ENCODE assay signal across 16 cellular contexts in the genomic region with DNA sequence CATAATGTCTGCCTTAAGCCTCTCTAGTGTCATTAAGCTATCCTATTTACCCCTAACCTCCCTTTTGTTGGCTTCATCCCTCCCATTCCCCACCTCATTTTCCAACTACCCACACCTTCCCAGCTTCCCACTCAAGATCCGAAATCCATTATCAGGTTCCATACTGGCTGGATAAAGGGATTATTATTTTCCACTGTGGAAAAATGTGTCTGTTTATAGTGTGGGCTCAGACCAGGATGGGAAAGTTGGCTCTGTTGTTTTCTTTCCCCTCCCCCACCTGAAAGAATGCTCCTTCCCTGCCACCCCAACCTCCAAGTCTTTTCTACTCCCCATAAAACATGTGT. TPM values are rescaled to one million over a fixed set of nuclear protein-coding genes. Genes with fewer than 3 reads are reported as not detected.
A peak's percentile ranks its signal among the peaks of the same experiment; 100 is the strongest.
DNase-seq lines count a peak whose midpoint lies in the region; ATAC-seq and TF ChIP-seq lines count a peak whose summit lies in the region.
"Had no signal": no experiment of that assay in that cellular context is flagged by ENCODE, and none has a peak within 500 bp of the region (broad histone marks: within the 10 kb centered on the region; RNA-seq: fewer than 3 reads in every experiment).

No MANE protein-coding gene starts in this region.

- peaks cover 44% of the 10 kb centered on the region for H3K36me3 Mint-ChIP-seq in T-helper 1 cell treated with Interleukin-12 subunit alpha and Interleukin-12 subunit beta and Interleukin-4 antibody, amounts not matched to agents 30 μg/mL and 1 μg/mL, for 36 hours (ENCODE audit: low read depth)

- peak overlapping the region; percentile 86 for H3K27ac Mint-ChIP-seq in T-helper 1 cell treated with Interleukin-12 subunit alpha and Interleukin-12 subunit beta and Interleukin-4 antibody, amounts not matched to agents 30 μg/mL and 1 μg/mL, for 36 hours

- in situ Hi-C loops in Panc1 (cut with HindIII; ENCODE audit: low pct_unique_long_range_greater_than_20kb, low sequenced_read_pairs): no loop called here

- H3K9ac ChIP-seq in skeletal muscle tissue (ENCODE audit: low read depth in 1 of 3, low read length in 3 of 3): no peak overlapping the region

- DNase-seq in T-helper 1 cell (no peak), Panc1 (ENCODE audit: low read depth, low spot score) (no peak), epithelial cell of prostate (ENCODE audit: low read depth, low spot score) (no peak), medulla oblongata (ENCODE audit: extremely low spot score) (no peak), NCI-H69 (lab: John Stamatoyannopoulos, UW) (no peak)
- DNase-seq: 8988T; activated CD4-positive, alpha-beta T cell treated with anti-CD3 and anti-CD28 coated beads, Interleukin-2, amount 50 U/mL, for 48 hours; activated gamma-delta T cell treated with Interleukin-2 at 50 U/mL for 16 hours; C1 segment of cervical spinal cord; hypothalamus; NCI-H146; SIG-M5; T1000 had no signal

- no peaks in the 10 kb centered on the region for H3K9me3 ChIP-seq in Panc1 (ENCODE audit: control insufficient read depth, insufficient read depth, low read depth, low read length)
- no peaks in the 10 kb centered on the region for H3K9me3 ChIP-seq in skeletal muscle tissue (ENCODE audit: control insufficient read depth in 3 of 3, low read length in 3 of 3)

- H3K4me3 ChIP-seq in Panc1 (ENCODE audit: low read depth in 2 of 2, low read length in 2 of 2): no peak overlapping the region
- H3K4me3 ChIP-seq in skeletal muscle tissue (ENCODE audit: low read length in 3 of 3): no peak overlapping the region

- H3K27ac ChIP-seq in Panc1 (ENCODE audit: low read length) (peak overlapping the region; percentile 12; the same call in 1 of the 2 replicates), epithelial cell of prostate (peak overlapping the region; percentile 6), skeletal muscle tissue (ENCODE audit: low read depth, low read length) (peak overlapping the region; percentile 5)

- intact Hi-C loops in Panc1 (cut with micrococcal nuclease; ENCODE audit: unreplicated experiment): no loop called here

- POLR2A ChIA-PET in Panc1 (lab: Charles Lee): no interaction called here

- peaks cover 86% of the 10 kb centered on the region for H3K4me1 Mint-ChIP-seq in T-helper 1 cell treated with Interleukin-12 subunit alpha and Interleukin-12 subunit beta and Interleukin-4 antibody, amounts not matched to agents 30 μg/mL and 1 μg/mL, for 36 hours (ENCODE audit: low read depth)

- H3K27me3 ChIP-seq in Panc1 (ENCODE audit: control insufficient read depth, insufficient read depth, low read length): no peaks in the 10 kb centered on the region
- no peaks in the 10 kb centered on the region for H3K27me3 ChIP-seq in skeletal muscle tissue (ENCODE audit: control insufficient read depth in 3 of 3, insufficient read depth in 3 of 3, low read length in 3 of 3)

- H3K36me3 ChIP-seq in Panc1 (ENCODE audit: control insufficient read depth, insufficient read depth, low read length) (no peaks in the 10 kb centered on the region), skeletal muscle tissue (ENCODE audit: control insufficient read depth in 3 of 3, insufficient read depth in 3 of 3, low read length in 3 of 3) (peaks cover 6 to 15% (median 10%) of the 10 kb centered on the region in 3 donors)

- H3K27me3 Mint-ChIP-seq in T-helper 1 cell treated with Interleukin-12 subunit alpha and Interleukin-12 subunit beta and Interleukin-4 antibody, amounts not matched to agents 30 μg/mL and 1 μg/mL, for 36 hours (ENCODE audit: low read depth): no peaks in the 10 kb centered on the region

- no peaks in the 10 kb centered on the region for H3K9me3 Mint-ChIP-seq in T-helper 1 cell treated with Interleukin-12 subunit alpha and Interleukin-12 subunit beta and Interleukin-4 antibody, amounts not matched to agents 30 μg/mL and 1 μg/mL, for 36 hours

- ATAC-seq in Panc1: no peak
- no peak for ATAC-seq in GM21786 (IDR thresholded peaks at IDR 0.05; ENCODE audit: unreplicated experiment)

- H3K4me3 Mint-ChIP-seq in T-helper 1 cell treated with Interleukin-12 subunit alpha and Interleukin-12 subunit beta and Interleukin-4 antibody, amounts not matched to agents 30 μg/mL and 1 μg/mL, for 36 hours: peak overlapping the region; percentile 5

- TF ChIP-seq CTCF in Panc1 (IDR thresholded peaks at IDR 0.05): no peak

- H3K4me1 ChIP-seq in Panc1 (ENCODE audit: control insufficient read depth, insufficient read depth, low read length) (peaks cover 18% of the 10 kb centered on the region), skeletal muscle tissue (ENCODE audit: control insufficient read depth in 3 of 3, insufficient read depth in 3 of 3, low read length in 3 of 3) (peaks cover 49 to 70% (median 54%) of the 10 kb centered on the region in 3 donors)

- CTCF ChIA-PET in Panc1 (lab: Charles Lee): no interaction called here

- BruUV-seq in Panc1 (replicated peaks; lab: Mats Ljungman, UMichigan): no TSS peak

RNA-seq across cellular contexts. Expression of gene SUSD6, which starts 49.8 kb away (rescaled TPM):
- total RNA-seq in Panc1 (2021; ENCODE audit: unreplicated experiment) (10.9 TPM), skeletal muscle tissue (10.4 TPM)
- 6.0 TPM for polyA plus RNA-seq in Panc1 (2012; ENCODE audit: insufficient read length)
